In the genomic region with DNA sequence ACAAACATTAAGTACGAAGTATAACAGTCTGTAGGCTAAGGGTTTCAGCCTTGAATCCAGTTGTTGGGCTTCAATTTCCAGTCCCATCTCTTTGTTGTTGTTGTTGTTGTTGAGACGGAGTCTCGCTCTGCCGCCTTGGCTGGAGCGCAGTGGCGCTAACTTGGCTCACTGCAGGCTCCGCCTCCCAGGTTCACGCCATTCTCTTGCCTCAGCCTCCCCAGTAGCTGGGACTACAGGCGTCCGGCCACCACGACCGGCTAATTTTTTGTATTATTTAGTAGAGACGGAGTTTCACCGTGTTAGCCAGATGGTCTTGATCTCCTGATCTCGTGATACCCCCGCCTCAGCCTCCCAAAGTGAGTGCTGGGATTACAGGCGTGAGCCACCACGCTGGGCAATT, we compare ENCODE assay signal across 16 cellular contexts.
DNase-seq lines count a peak whose midpoint lies in the region; FAIRE-seq and TF ChIP-seq lines count a peak whose summit lies in the region.
"Had no signal": no experiment of that assay in that cellular context is flagged by ENCODE, and none has a peak within 500 bp of the region (broad histone marks: within the 10 kb centered on the region; RNA-seq: fewer than 3 reads in every experiment).

No MANE protein-coding gene starts in this region.

- H3K4me2 ChIP-seq in H9 (ENCODE audit: insufficient read depth, insufficient read length, low read length) (no peak overlapping the region), H1 (ENCODE audit: insufficient read depth in 1 of 2, low read depth in 2 of 2, low read length in 2 of 2) (no peak overlapping the region), MM.1S (ENCODE audit: low read depth, low read length) (no peak overlapping the region)
- H3K4me2 ChIP-seq: BLaER1 treated with 17β-estradiol and CSF1 and Interleukin-3, amounts not matched to agents 10 nM and 100 nM had no signal

- H4K5ac ChIP-seq in H9 (ENCODE audit: insufficient read length, low read depth, low read length) (no peak overlapping the region), H1 (ENCODE audit: insufficient read length, low read depth, low read length) (no peak overlapping the region)

- no peak overlapping the region for H2BK5ac ChIP-seq in H9 (ENCODE audit: insufficient read length, low read length)
- H2BK5ac ChIP-seq in H1 (ENCODE audit: low read depth, low read length) = no peak overlapping the region

- H3K9me3 Mint-ChIP-seq in H9 = no peaks in the 10 kb centered on the region

- no peaks in the 10 kb centered on the region for H4K20me1 ChIP-seq in H9 (ENCODE audit: control insufficient read depth, insufficient read depth, insufficient read length)
- no peaks in the 10 kb centered on the region for H4K20me1 ChIP-seq in H1 (replicated peaks in 1 of 2; ENCODE audit: control insufficient read depth in 1 of 2, insufficient read depth in 2 of 2, low read length in 2 of 2)
- no peaks in the 10 kb centered on the region for H4K20me1 ChIP-seq in MM.1S (ENCODE audit: insufficient read depth, low read length)
- H4K20me1 ChIP-seq: BLaER1 treated with 17β-estradiol and CSF1 and Interleukin-3, amounts not matched to agents 10 nM and 100 nM had no signal

- H4K91ac ChIP-seq in H9 (ENCODE audit: insufficient read length, low read depth, low read length) = no peak overlapping the region
- no peak overlapping the region for H4K91ac ChIP-seq in H1 (replicated peaks; ENCODE audit: insufficient read length, low read length)

- POLR2A ChIA-PET in H1 (lab: Charles Lee; ENCODE audit: partially characterized antibody) = no interaction called here

- no peaks in the 10 kb centered on the region for H3K27me3 Mint-ChIP-seq in H9 (ENCODE audit: low read depth)
- H3K27me3 Mint-ChIP-seq: B cell had no signal

- no peaks in the 10 kb centered on the region for H3K9me2 ChIP-seq in MM.1S (replicated peaks; ENCODE audit: insufficient read depth, low read length)

- no peaks in the 10 kb centered on the region for H3F3A ChIP-seq in MM.1S (ENCODE audit: insufficient read depth, low read length)

- no peak overlapping the region for H3K4me3 Mint-ChIP-seq in H9
- H3K4me3 Mint-ChIP-seq: B cell; CD8-positive, alpha-beta T cell; HFFc6 had no signal

- H2AFZ ChIP-seq in H9 (ENCODE audit: low read length) (no peak overlapping the region), H1 (ENCODE audit: low read length) (peak overlapping the region; percentile 76; the same call in 1 of the 2 replicates), MM.1S (ENCODE audit: low read length) (no peak overlapping the region)

- no peaks in the 10 kb centered on the region for H3K4me1 Mint-ChIP-seq in H9
- H3K4me1 Mint-ChIP-seq: B cell had no signal

- no peak for TF ChIP-seq CTCF in H9 (conservative IDR thresholded peaks at IDR 0.05)
- no peak for TF ChIP-seq CTCF in H1 (IDR thresholded peaks at IDR 0.05; ENCODE audit: control extremely low read depth in 1 of 3, insufficient read depth in 1 of 3, low read depth in 1 of 3, low read length in 3 of 3)
- TF ChIP-seq CTCF in MM.1S (IDR thresholded peaks at IDR 0.05; ENCODE audit: low read length) = no peak

- no peak overlapping the region for H3K14ac ChIP-seq in H9 (ENCODE audit: insufficient read depth, low read length)
- no peak overlapping the region for H3K14ac ChIP-seq in H1 (ENCODE audit: insufficient read length)

- H3K9ac ChIP-seq in H9 (ENCODE audit: extremely low read depth, insufficient read length, low read length) (no peak overlapping the region), H1 (replicated peaks in 1 of 4; ENCODE audit: extremely low read depth in 1 of 4, low read depth in 3 of 4, low read length in 3 of 4) (no peak overlapping the region), MM.1S (ENCODE audit: low read length) (no peak overlapping the region)
- H3K9ac ChIP-seq: BLaER1 treated with 17β-estradiol and CSF1 and Interleukin-3, amounts not matched to agents 10 nM and 100 nM had no signal

- no peak for TF ChIP-seq EP300 in H1 (IDR thresholded peaks at IDR 0.05; ENCODE audit: borderline replicate concordance in 1 of 2, low read depth in 2 of 2, low read length in 2 of 2)

- H2AK5ac ChIP-seq in H9 (ENCODE audit: insufficient read length, low read length) (no peak overlapping the region), H1 (ENCODE audit: low read depth, low read length) (no peak overlapping the region)

- H3K23ac ChIP-seq in H9 (ENCODE audit: insufficient read length, low read depth, low read length) (no peak overlapping the region), H1 (ENCODE audit: insufficient read length) (no peak overlapping the region)

- H3K36me3 ChIP-seq in H1 (ENCODE audit: control insufficient read depth in 2 of 4, insufficient read depth in 4 of 4, low read length in 3 of 4) = no peaks in the 10 kb centered on the region
- no peaks in the 10 kb centered on the region for H3K36me3 ChIP-seq in MM.1S (replicated peaks; ENCODE audit: insufficient read depth, low read length)
- H3K36me3 ChIP-seq: BLaER1 treated with 17β-estradiol and CSF1 and Interleukin-3, amounts not matched to agents 10 nM and 100 nM had no signal

- no peak overlapping the region for H3K27ac Mint-ChIP-seq in H9
- H3K27ac Mint-ChIP-seq: B cell; CD8-positive, alpha-beta T cell; HFFc6 had no signal

- no peak overlapping the region for H2BK120ac ChIP-seq in H9 (ENCODE audit: low read depth, low read length, poor library complexity, severe bottlenecking)
- H2BK120ac ChIP-seq in H1 (replicated peaks; ENCODE audit: low read depth, low read length) = no peak overlapping the region

- H2BK15ac ChIP-seq in H9 (ENCODE audit: low read depth, low read length) (no peak overlapping the region), H1 (ENCODE audit: low read length) (no peak overlapping the region)

- H3K36me3 Mint-ChIP-seq in H9 (ENCODE audit: insufficient read depth in 1 of 3, low read depth in 3 of 3) = no peaks in the 10 kb centered on the region
- H3K36me3 Mint-ChIP-seq: CD8-positive, alpha-beta T cell had no signal

- H4K8ac ChIP-seq in H9 (replicated peaks; ENCODE audit: insufficient read length, low read depth, low read length) (no peak overlapping the region), H1 (ENCODE audit: extremely low read depth, insufficient read depth, low read length) (no peak overlapping the region)

- peak; percentile 23 for DNase-seq in ELF-1 (ENCODE audit: low read depth, low spot score)
- peak; percentile 25 for DNase-seq in H9
- DNase-seq in H1 (ENCODE audit: low read depth in 1 of 2, low spot score in 2 of 2) = no peak
- peak; percentile 57 for DNase-seq in posterior vena cava (ENCODE audit: low spot score)
- no peak for DNase-seq in nucleus accumbens (lab: John Stamatoyannopoulos, UW)
- DNase-seq in NCI-H748 (lab: John Stamatoyannopoulos, UW; ENCODE audit: unreplicated experiment) = no peak
- no peak for DNase-seq in MM.1S
- DNase-seq: Calu3; CD8-positive, alpha-beta T cell; DMS79 treated with DMSO at 0.1 percent for 48 hours; HFFc6; IMR-90 had no signal

- H3K9me3 ChIP-seq in H9 (ENCODE audit: control insufficient read depth, low read depth, low read length) = no peaks in the 10 kb centered on the region
- H3K9me3 ChIP-seq in H1 (ENCODE audit: insufficient read depth in 2 of 2, low read depth in 1 of 2, low read length in 1 of 2) = no peaks in the 10 kb centered on the region
- no peaks in the 10 kb centered on the region for H3K9me3 ChIP-seq in MM.1S (replicated peaks; ENCODE audit: insufficient read depth, low read length)
- H3K9me3 ChIP-seq: BLaER1 treated with 17β-estradiol and CSF1 and Interleukin-3, amounts not matched to agents 10 nM and 100 nM had no signal

- H3K4me3 ChIP-seq in H1 (ENCODE audit: extremely low read depth in 1 of 4, insufficient read depth in 2 of 4, low read depth in 3 of 4, low read length in 4 of 4) (no peak overlapping the region), MM.1S (ENCODE audit: low read length) (no peak overlapping the region)
- H3K4me3 ChIP-seq: BLaER1 treated with 17β-estradiol and CSF1 and Interleukin-3, amounts not matched to agents 10 nM and 100 nM; GM12878 had no signal

- intact Hi-C loops in posterior vena cava (cut with DNase I) = no loop called here

- H3K23me2 ChIP-seq in H9 (ENCODE audit: insufficient read length, low read depth, low read length, poor library complexity, severe bottlenecking) (no peaks in the 10 kb centered on the region), H1 (ENCODE audit: low read depth, low read length) (no peaks in the 10 kb centered on the region; the same call in 1 of the 2 replicates)

- H2BK12ac ChIP-seq in H9 (ENCODE audit: insufficient read length, low read depth, low read length) = no peak overlapping the region
- no peak overlapping the region for H2BK12ac ChIP-seq in H1 (ENCODE audit: low read depth, low read length)

- TF ChIP-seq RAD21 in H1 (IDR thresholded peaks at IDR 0.05 in 1 of 2, conservative IDR thresholded peaks at IDR 0.05 in 1 of 2; ENCODE audit: low read depth in 2 of 2, low read length in 2 of 2) = no peak

- H3K4ac ChIP-seq in H9 (ENCODE audit: low read depth, low read length) (no peak overlapping the region), H1 (replicated peaks; ENCODE audit: insufficient read length, low read depth, low read length) (no peak overlapping the region)

- no peak for TF ChIP-seq POLR2A in H1 (IDR thresholded peaks at IDR 0.05; ENCODE audit: control extremely low read depth in 1 of 2, low read depth in 2 of 2, low read length in 2 of 2)

- no peak overlapping the region for H3T11ph ChIP-seq in H9 (ENCODE audit: low read length)

- no peak for FAIRE-seq in H1 (lab: Jason Lieb, UNC)
- FAIRE-seq: GM12878, HTR-8/SVneo had no signal

- H3K18ac ChIP-seq in H9 (ENCODE audit: insufficient read length, low read depth, low read length) = no peak overlapping the region
- H3K18ac ChIP-seq in H1 (ENCODE audit: extremely low read depth, low read length) = no peak overlapping the region

- H2BK20ac ChIP-seq in H9 (ENCODE audit: low read depth, low read length, poor library complexity, severe bottlenecking) (no peak overlapping the region), H1 (ENCODE audit: low read length) (no peak overlapping the region)

- H3K4me1 ChIP-seq in H9 (ENCODE audit: insufficient read depth, low read length) (no peaks in the 10 kb centered on the region), H1 (replicated peaks in 1 of 4; ENCODE audit: control insufficient read depth in 3 of 4, insufficient read depth in 4 of 4, low read length in 3 of 4) (no peaks in the 10 kb centered on the region), MM.1S (ENCODE audit: low read length) (no peaks in the 10 kb centered on the region)
- H3K4me1 ChIP-seq: BLaER1 treated with 17β-estradiol and CSF1 and Interleukin-3, amounts not matched to agents 10 nM and 100 nM had no signal

- H3K27me3 ChIP-seq in H9 (ENCODE audit: insufficient read depth, low read length) = no peaks in the 10 kb centered on the region
- no peaks in the 10 kb centered on the region for H3K27me3 ChIP-seq in H1 (replicated peaks in 1 of 4; ENCODE audit: control insufficient read depth in 3 of 4, extremely low read depth in 1 of 4, insufficient read depth in 3 of 4, low read length in 3 of 4)
- no peaks in the 10 kb centered on the region for H3K27me3 ChIP-seq in MM.1S (replicated peaks; ENCODE audit: insufficient read depth, low read length)
- H3K27me3 ChIP-seq: BLaER1 treated with 17β-estradiol and CSF1 and Interleukin-3, amounts not matched to agents 10 nM and 100 nM had no signal

- H3K56ac ChIP-seq in H9 (ENCODE audit: insufficient read length, low read depth, low read length) = no peak overlapping the region
- no peak overlapping the region for H3K56ac ChIP-seq in H1 (replicated peaks; ENCODE audit: insufficient read length, low read depth, low read length)

- CTCF ChIA-PET in H1 (lab: Charles Lee; ENCODE audit: partially characterized antibody) = no interaction called here

- H3K79me2 ChIP-seq in H9 (ENCODE audit: insufficient read depth, low read length) = no peaks in the 10 kb centered on the region
- H3K79me2 ChIP-seq in H1 (ENCODE audit: control insufficient read depth in 1 of 2, insufficient read depth in 2 of 2, low read length in 2 of 2) = no peaks in the 10 kb centered on the region
- no peaks in the 10 kb centered on the region for H3K79me2 ChIP-seq in MM.1S (ENCODE audit: low read length)

- no peaks in the 10 kb centered on the region for H3K79me1 ChIP-seq in H9 (ENCODE audit: insufficient read depth, low read depth, low read length, poor library complexity, severe bottlenecking)
- no peaks in the 10 kb centered on the region for H3K79me1 ChIP-seq in H1 (ENCODE audit: low read depth, low read length)

- WGBS in H9 (ENCODE audit: extremely low coverage, insufficient read length, low lambda C conversion rate) = no CpG with 5 or more reads among the region's 18 CpGs
- 96% methylated on average over 18 of the region's 18 CpGs; no CpG with 5 or more reads in 1 of the 2 experiments for WGBS in H1 (ENCODE audit: extremely low coverage in 1 of 2, insufficient coverage in 1 of 2, insufficient read length in 1 of 2, insufficient replicate concordance in 2 of 2, low coverage in 1 of 2, low lambda C conversion rate in 2 of 2, missing lambda C conversion rate in 1 of 2), 2 experiments

- no peak overlapping the region for H3K27ac ChIP-seq in H9 (ENCODE audit: insufficient read length, low read depth, low read length)
- H3K27ac ChIP-seq in H1 (ENCODE audit: low read depth, low read length) = no peak overlapping the region
- H3K27ac ChIP-seq in MM.1S (ENCODE audit: low read length) = no peak overlapping the region
- H3K27ac ChIP-seq: BLaER1 treated with 17β-estradiol and CSF1 and Interleukin-3, amounts not matched to agents 10 nM and 100 nM had no signal

Comparison
In these comparisons a context has a peak if more than half of its experiments do, and no peak if none do; other contexts are left out.
1. DNase-seq: peak in ELF-1 (single experiment), H9 (single experiment) and posterior vena cava (single experiment); none in H1 (0 of 2), nucleus accumbens (0 of 56), NCI-H748 (single experiment) and MM.1S (single experiment).